ENCODE assay signal across 6 cellular contexts in the genomic region with DNA sequence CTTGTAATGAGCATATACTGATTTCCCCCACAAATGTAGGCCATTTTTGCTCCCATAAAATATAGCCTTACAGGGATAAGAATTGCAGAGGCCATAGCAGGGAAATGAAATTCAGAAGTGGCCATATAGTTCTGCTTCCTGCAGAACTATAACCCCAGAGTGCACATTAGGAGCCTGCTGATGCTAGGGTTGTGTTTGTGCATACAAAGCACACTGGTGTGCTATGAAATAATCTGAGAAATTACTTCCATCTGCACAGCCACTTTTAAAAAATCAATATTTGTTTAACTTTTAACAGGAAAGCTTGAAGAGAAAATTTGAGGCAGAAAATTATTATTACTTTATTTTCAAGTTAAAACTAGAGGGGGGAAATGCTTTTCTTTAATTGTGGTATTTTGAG.
"Had no signal": no experiment of that assay in that cellular context is flagged by ENCODE, and none has a peak within 500 bp of the region (broad histone marks: within the 10 kb centered on the region; RNA-seq: fewer than 3 reads in every experiment).

No MANE protein-coding gene starts in this region.

- H3K9ac ChIP-seq: GM23248 had no signal

- H3K36me3 ChIP-seq: HAP-1 had no signal

- H3K9me3 ChIP-seq: HAP-1 had no signal

- H2AFZ ChIP-seq: GM23248 had no signal

- DNase-seq: GM23248, GOT3, H7, IMR-90 had no signal

- H3K27ac ChIP-seq: GM23248 had no signal

- ATAC-seq: K562 had no signal

- H3K4me1 ChIP-seq: HAP-1 had no signal

- H3K4me3 ChIP-seq: GM23248, HAP-1, K562 had no signal
